In genomic region chr1:151946366-151946764, GRCh38 we compare ENCODE assay signal across 9 cellular contexts. TPM values are rescaled to one million over a fixed set of nuclear protein-coding genes. Genes with fewer than 3 reads are reported as not detected.
DNase-seq lines count a peak whose midpoint lies in the region; ATAC-seq, FAIRE-seq and TF ChIP-seq lines count a peak whose summit lies in the region.
"Had no signal": no experiment of that assay in that cellular context is flagged by ENCODE, and none has a peak within 500 bp of the region (broad histone marks: within the 10 kb centered on the region; RNA-seq: fewer than 3 reads in every experiment).

No MANE protein-coding gene starts in this region.

- ATAC-seq in activated naive CD4-positive, alpha-beta T cell treated with anti-CD3 and anti-CD28 coated beads, Interleukin-2, amount 50 U/mL, for 72 hours: peak; percentile 61 to 75

- H3K4me3 ChIP-seq in HL-60 (replicated peaks; ENCODE audit: insufficient read depth, low read length): no peak overlapping the region

- TF ChIP-seq CTCF in HL-60 (IDR thresholded peaks at IDR 0.05; ENCODE audit: insufficient read depth, low read length): no peak

- peak overlapping the region; percentile 87 to 97 for H3K27ac Mint-ChIP-seq in activated naive CD4-positive, alpha-beta T cell treated with anti-CD3 and anti-CD28 coated beads, Interleukin-2, amount 50 U/mL, for 72 hours

- DNase-seq in AML-193 (lab: John Stamatoyannopoulos, UW): peak; percentile 34 to 37
- DNase-seq in HL-60 (ENCODE audit: low read depth in 1 of 2, low spot score in 1 of 2): peak in 1 of 2 experiments; percentile 72
- DNase-seq in activated naive CD4-positive, alpha-beta T cell treated with anti-CD3 and anti-CD28 coated beads, Interleukin-2, amount 50 U/mL, for 72 hours (ENCODE audit: low spot score in 2 of 2): peak in 1 of 2 donors; percentile 31
- peak; percentile 31 to 52 for DNase-seq in lung microvascular endothelial cell (ENCODE audit: low read depth in 2 of 2)
- no peak for DNase-seq in OCI-M2 (lab: John Stamatoyannopoulos, UW; ENCODE audit: unreplicated experiment)
- DNase-seq in SKM-1 treated with dmso at 0.1 percent for 144 hours (lab: John Stamatoyannopoulos, UW; ENCODE audit: unreplicated experiment): no peak
- no peak for DNase-seq in urothelium cell line (ENCODE audit: low spot score)
- no peak for DNase-seq in H54 (ENCODE audit: insufficient read length, low spot score)

- peaks cover 0 to 9% of the 10 kb centered on the region in 2 donors for H3K36me3 Mint-ChIP-seq in activated naive CD4-positive, alpha-beta T cell treated with anti-CD3 and anti-CD28 coated beads, Interleukin-2, amount 50 U/mL, for 72 hours

- TF ChIP-seq POLR2A in H54 (IDR thresholded peaks at IDR 0.05; ENCODE audit: low read depth, low read length): no peak

- no peak for FAIRE-seq in urothelium cell line (lab: Jason Lieb, UNC)
- no peak for FAIRE-seq in H54 (lab: Jason Lieb, UNC)
- FAIRE-seq: TTC549 had no signal

- H3K27ac ChIP-seq in HL-60 (replicated peaks): peak overlapping the region; percentile 74

- no peaks in the 10 kb centered on the region for H3K27me3 ChIP-seq in HL-60 (ENCODE audit: insufficient read depth, poor library complexity, severe bottlenecking)

- peaks cover 0 to 5% of the 10 kb centered on the region in 2 donors for H3K9me3 Mint-ChIP-seq in activated naive CD4-positive, alpha-beta T cell treated with anti-CD3 and anti-CD28 coated beads, Interleukin-2, amount 50 U/mL, for 72 hours

RNA-seq across cellular contexts. Expression of gene THEM4, which starts 37.1 kb away (rescaled TPM):
- 10 to 100 TPM; 20.4 to 27.4 TPM for total RNA-seq in activated naive CD4-positive, alpha-beta T cell treated with anti-CD3 and anti-CD28 coated beads, Interleukin-2, amount 50 U/mL, for 72 hours
- 2.6 and 6.3 TPM in 2 replicates for total RNA-seq in lung microvascular endothelial cell

RNA-seq across cellular contexts. Expression of gene S100A10, which starts 47.3 kb away (rescaled TPM):
- total RNA-seq in activated naive CD4-positive, alpha-beta T cell treated with anti-CD3 and anti-CD28 coated beads, Interleukin-2, amount 50 U/mL, for 72 hours: 100 to 1,000 TPM in 1 of 2 donors, 10 to 100 TPM in 1; 49.2 to 290 TPM
- total RNA-seq in lung microvascular endothelial cell: 127 and 147 TPM in 2 replicates

Comparison
In these comparisons a context has a peak if more than half of its experiments do, and no peak if none do; other contexts are left out.
1. DNase-seq: peak in AML-193 (2 of 2) and lung microvascular endothelial cell (2 of 2); none in OCI-M2 (single experiment), SKM-1 treated with dmso at 0.1 percent for 144 hours (single experiment), urothelium cell line (single experiment) and H54 (single experiment).